In the genomic region with DNA sequence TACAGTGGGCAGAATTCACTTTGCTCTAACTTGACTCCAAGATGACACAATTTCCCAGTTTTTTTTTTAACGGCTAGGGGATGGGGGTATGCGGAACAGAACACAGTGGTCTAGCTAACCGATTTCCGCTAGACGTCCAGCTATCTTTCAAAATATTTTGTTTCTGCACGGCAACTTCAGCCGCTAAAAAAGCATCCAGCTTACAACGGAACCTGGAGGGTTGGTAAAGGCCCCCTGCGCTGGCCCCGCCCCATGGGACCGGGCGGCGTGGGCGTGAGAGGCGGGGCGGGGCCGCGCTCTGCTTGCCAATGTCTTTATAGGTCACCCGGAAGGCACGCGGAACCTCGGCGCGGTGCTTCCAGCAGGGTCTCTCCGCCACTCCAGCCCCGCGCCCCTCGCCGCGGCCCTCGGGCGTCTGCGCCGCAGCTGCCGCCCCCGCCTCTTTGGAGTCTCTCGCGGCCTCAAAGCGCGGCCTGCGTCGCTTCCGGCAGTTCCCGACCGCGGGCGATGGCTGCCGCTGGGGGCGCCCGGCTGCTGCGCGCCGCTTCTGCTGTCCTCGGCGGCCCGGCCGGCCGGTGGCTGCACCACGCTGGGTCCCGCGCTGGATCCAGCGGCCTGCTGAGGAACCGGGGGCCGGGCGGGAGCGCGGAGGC, we compare ENCODE assay signal across 8 cellular contexts. TPM values are rescaled to one million over a fixed set of nuclear protein-coding genes. Genes with fewer than 3 reads are reported as not detected.
A peak's percentile ranks its signal among the peaks of the same experiment; 100 is the strongest.
DNase-seq lines count a peak whose midpoint lies in the region; ATAC-seq and TF ChIP-seq lines count a peak whose summit lies in the region.

A gene with protein sequence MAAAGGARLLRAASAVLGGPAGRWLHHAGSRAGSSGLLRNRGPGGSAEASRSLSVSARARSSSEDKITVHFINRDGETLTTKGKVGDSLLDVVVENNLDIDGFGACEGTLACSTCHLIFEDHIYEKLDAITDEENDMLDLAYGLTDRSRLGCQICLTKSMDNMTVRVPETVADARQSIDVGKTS (plus strand): TSS at position 335 of the 653 bp plus-strand sequence. CDS start 173 bp downstream, at position 508.

- peak within 1 kb of the TSS; percentile 97 for H3K4me3 ChIP-seq in kidney epithelial cell (ENCODE audit: low read depth, low read length)

- no peaks in the 10 kb centered on the region for H3K36me3 ChIP-seq in kidney epithelial cell (ENCODE audit: control insufficient read depth, insufficient read depth, low read length)

- H3K27me3 ChIP-seq in kidney epithelial cell (ENCODE audit: control insufficient read depth, insufficient read depth, low read length): no peaks in the 10 kb centered on the region

- TF ChIP-seq CTCF in AG09319 (IDR thresholded peaks at IDR 0.05; ENCODE audit: low read depth, low read length): peak; percentile 25
- no peak for TF ChIP-seq CTCF in kidney epithelial cell (IDR thresholded peaks at IDR 0.05; ENCODE audit: insufficient read depth, low read length, poor library complexity, severe bottlenecking)

- DNase-seq in AG09319 (ENCODE audit: extremely low read depth, low read depth): peak; percentile 53
- DNase-seq in NCI-H2227 treated with DMSO at 0.1 percent for 48 hours (lab: John Stamatoyannopoulos, UW): peak; percentile 71
- DNase-seq in activated CD4-positive, CD25-positive, alpha-beta regulatory T cell treated with anti-CD3 and anti-CD28 coated beads, Interleukin-2, amount 50 U/mL, for 72 hours: peak; percentile 87
- peak; percentile 78 for DNase-seq in cerebellar cortex (ENCODE audit: low spot score)
- peak; percentile 39 for DNase-seq in kidney epithelial cell (ENCODE audit: low read depth)
- peak; percentile 76 to 80 for DNase-seq in stimulated activated CD4-positive, alpha-beta T cell treated with anti-CD3 and anti-CD28 coated beads, Interleukin-15, amount 100 ng/mL, for 48 hours (ENCODE audit: low read depth in 2 of 2)

- ATAC-seq in GM18868 (IDR thresholded peaks at IDR 0.05; ENCODE audit: unreplicated experiment): peak; percentile 83
- ATAC-seq in HG03103 (IDR thresholded peaks at IDR 0.05; ENCODE audit: low read depth, unreplicated experiment): peak; percentile 86

RNA-seq across cellular contexts. Expression of the gene that starts here (rescaled TPM):
- 10.3 and 11.5 TPM in 2 replicates for total RNA-seq in kidney epithelial cell

Comparison
In these comparisons a context has a peak if more than half of its experiments do, and no peak if none do; other contexts are left out.
1. Peak in every context shown above with its lines: DNase-seq, ATAC-seq and H3K4me3 ChIP-seq.